30 cellular contexts compared by ENCODE assay signal in the genomic region with DNA sequence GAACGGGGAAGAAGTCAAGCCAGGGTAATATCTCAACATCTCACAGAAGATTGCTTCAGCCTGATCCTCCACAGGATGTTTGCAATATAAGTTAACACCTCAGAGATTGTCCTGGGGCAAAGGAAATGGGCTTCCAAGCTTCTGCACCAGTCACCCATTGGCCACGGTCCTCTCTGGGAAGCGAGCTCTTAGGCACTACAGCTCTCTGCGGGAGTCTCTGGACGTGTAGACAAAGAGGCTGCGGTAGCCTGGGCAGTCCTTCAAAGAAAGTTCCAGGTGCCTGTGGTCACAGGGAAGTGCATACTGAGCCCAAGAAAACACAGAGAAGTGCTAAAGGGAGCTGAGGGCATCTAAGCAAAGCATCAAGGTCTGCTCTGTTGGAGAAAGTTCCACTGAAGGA.
DNase-seq lines count a peak whose midpoint lies in the region; ATAC-seq and TF ChIP-seq lines count a peak whose summit lies in the region.
"Had no signal": no experiment of that assay in that cellular context is flagged by ENCODE, and none has a peak within 500 bp of the region (broad histone marks: within the 10 kb centered on the region; RNA-seq: fewer than 3 reads in every experiment).

No MANE protein-coding gene starts in this region.

- DNase-seq in left ventricle myocardium inferior (no peak), Right ventricle myocardium superior (no peak), astrocyte of the cerebellum (ENCODE audit: low read depth) (peak; percentile 53), NCI-H526 treated with DMSO at 0.1 percent for 48 hours (lab: John Stamatoyannopoulos, UW) (no peak), caudate nucleus (lab: John Stamatoyannopoulos, UW) (no peak)
- DNase-seq: activated CD4-positive, alpha-beta T cell treated with anti-CD3 and anti-CD28 coated beads, Interleukin-2, amount 50 U/mL, for 1 hour; activated CD4-positive, CD25-positive, alpha-beta regulatory T cell; activated T-cell treated with anti-CD3 and anti-CD28 coated beads, Interleukin-2, amount 50 U/mL, for 24 hours; CD8-positive, alpha-beta T cell; cerebellar nuclear complex; DMS153; foreskin fibroblast; head of caudate nucleus; KG1; kidney glomerular epithelial cell; NCI-H1417 treated with DMSO at 0.1 percent for 48 hours; NCI-H2081 treated with DMSO at 0.1 percent for 48 hours; NCI-H226; NCI-H69; stimulated activated CD4-positive, alpha-beta T cell treated with anti-CD3 and anti-CD28 coated beads, Interleukin-2, amount 100 ng/mL, for 24 hours; T-cell; testis had no signal

- 75 to 80% methylated on average over 4 to 5 of the region's 6 CpGs for WGBS in mesodermal cell (ENCODE audit: insufficient coverage in 2 of 2), 2 experiments

- H3K27me3 ChIP-seq in left ventricle myocardium inferior (ENCODE audit: low read depth), result no peaks in the 10 kb centered on the region
- H3K27me3 ChIP-seq: esophagus muscularis mucosa, right atrium auricular region, SJCRH30, testis had no signal

- H3K27ac ChIP-seq in left ventricle myocardium inferior (replicated peaks), result peak overlapping the region; percentile 76
- H3K27ac ChIP-seq in mesodermal cell (ENCODE audit: low read depth, low read length, severe bottlenecking), result peak overlapping the region; percentile 31
- no peak overlapping the region for H3K27ac ChIP-seq in caudate nucleus (ENCODE audit: low read depth, low read length)
- H3K27ac ChIP-seq: esophagus muscularis mucosa, right atrium auricular region, testis had no signal

- H3K4me1 ChIP-seq in left ventricle myocardium inferior (peaks cover 46% of the 10 kb centered on the region), mesodermal cell (ENCODE audit: control insufficient read depth, insufficient read depth, low read length, poor library complexity, severe bottlenecking) (peaks cover 18% of the 10 kb centered on the region)
- H3K4me1 ChIP-seq: HAP-1, testis had no signal

- no peak overlapping the region for H3K4me3 ChIP-seq in left ventricle myocardium inferior
- no peak overlapping the region for H3K4me3 ChIP-seq in astrocyte of the cerebellum (ENCODE audit: low read depth, low read length)
- H3K4me3 ChIP-seq in mesodermal cell (ENCODE audit: extremely low read depth, insufficient read depth, low read length, poor library complexity, severe bottlenecking), result no peak overlapping the region
- H3K4me3 ChIP-seq: esophagus muscularis mucosa, HAP-1, lung, right atrium auricular region, SJCRH30, testis had no signal

- H3K36me3 ChIP-seq in left ventricle myocardium inferior, result no peaks in the 10 kb centered on the region
- H3K36me3 ChIP-seq in mesodermal cell (ENCODE audit: control insufficient read depth, insufficient read depth, low read length), result no peaks in the 10 kb centered on the region
- H3K36me3 ChIP-seq: esophagus muscularis mucosa, HAP-1, right atrium auricular region, SJCRH30 had no signal

- ATAC-seq in Right ventricle myocardium superior (ENCODE audit: poor library complexity), result no peak
- no peak for ATAC-seq in HG03097 (IDR thresholded peaks at IDR 0.05; ENCODE audit: low FRiP score, unreplicated experiment)
- no peak for ATAC-seq in GM21367 (IDR thresholded peaks at IDR 0.05; ENCODE audit: unreplicated experiment)
- ATAC-seq: CD8-positive, alpha-beta T cell; T-cell had no signal

- in situ Hi-C loops in astrocyte of the cerebellum (cut with HindIII; ENCODE audit: low sequenced_read_pairs), result no loop called here

- intact Hi-C loops in left ventricle myocardium inferior (cut with micrococcal nuclease), result no loop called here
- intact Hi-C loops in Right ventricle myocardium superior (cut with DNase I), result no loop called here

- H3K9me3 ChIP-seq in left ventricle myocardium inferior (replicated peaks) (no peaks in the 10 kb centered on the region), mesodermal cell (ENCODE audit: control insufficient read depth, low read length) (no peaks in the 10 kb centered on the region)
- H3K9me3 ChIP-seq: esophagus muscularis mucosa, HAP-1, right atrium auricular region, SJCRH30, testis had no signal

- TF ChIP-seq CTCF in left ventricle myocardium inferior (IDR thresholded peaks at IDR 0.05; ENCODE audit: borderline replicate concordance), result no peak
- no peak for TF ChIP-seq CTCF in astrocyte of the cerebellum (IDR thresholded peaks at IDR 0.05; ENCODE audit: low read depth, low read length, missing control alignments)
